In the genomic region with DNA sequence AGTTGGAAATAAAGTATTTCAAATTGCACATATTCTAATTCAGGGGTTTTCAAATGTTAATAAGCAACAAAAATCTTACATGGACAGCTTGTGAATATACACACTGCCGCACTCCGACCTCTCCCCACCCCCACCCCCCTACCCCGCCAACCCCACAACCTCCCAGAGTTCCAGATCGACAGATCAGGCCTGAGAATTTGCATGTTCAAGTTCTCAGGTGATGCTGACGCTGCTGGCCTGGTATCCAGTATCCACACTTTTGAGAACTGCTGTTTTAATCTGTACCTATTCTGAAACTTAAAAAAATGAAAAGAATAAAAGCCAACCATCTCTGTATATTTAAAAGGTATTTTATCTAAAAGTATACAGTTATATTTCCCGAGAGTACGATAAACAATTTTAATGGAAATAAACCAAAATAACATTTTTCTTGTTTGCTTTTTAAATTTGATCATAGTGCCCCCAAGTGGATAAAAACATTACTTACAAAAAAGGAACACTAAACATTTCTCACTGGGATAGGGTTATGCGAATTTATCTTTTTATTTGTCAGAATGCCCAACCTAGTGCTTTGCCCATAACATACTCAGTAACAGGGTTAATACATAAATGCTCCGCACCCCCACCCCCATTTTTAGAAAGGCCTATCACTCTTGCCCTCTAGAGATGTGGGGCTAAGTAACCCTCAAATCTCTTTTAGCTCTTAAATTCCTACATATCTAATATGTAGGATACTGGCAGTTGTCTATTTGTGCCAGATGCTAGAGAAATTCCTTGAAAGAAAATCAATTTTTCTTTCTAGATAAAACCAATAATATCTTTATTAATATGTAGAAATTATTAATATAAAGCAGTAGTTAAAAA, we compare ENCODE assay signal across 8 cellular contexts.
DNase-seq lines count a peak whose midpoint lies in the region; ATAC-seq and TF ChIP-seq lines count a peak whose summit lies in the region.

No MANE protein-coding gene starts in this region.

- peak in 1 of 2 experiments; percentile 82; a peak in 3 of 4 replicates for TF ChIP-seq CTCF in GM23338 (conservative IDR thresholded peaks at IDR 0.05; ENCODE audit: low read depth in 2 of 2)
- TF ChIP-seq CTCF in SK-N-SH (IDR thresholded peaks at IDR 0.05): peak; percentile 79

- H3K36me3 ChIP-seq in GM23338 (ENCODE audit: insufficient read depth): no peaks in the 10 kb centered on the region
- H3K36me3 ChIP-seq in SK-N-SH (replicated peaks in 1 of 2; ENCODE audit: control insufficient read depth in 1 of 2, insufficient read depth in 2 of 2, low read length in 1 of 2): no peaks in the 10 kb centered on the region

- H4K20me1 ChIP-seq in GM23338 (replicated peaks; ENCODE audit: insufficient read depth) (no peaks in the 10 kb centered on the region), SK-N-SH (ENCODE audit: insufficient read depth) (no peaks in the 10 kb centered on the region)

- under 1% methylated on average over 9 of the region's 9 CpGs for WGBS in SK-N-SH (ENCODE audit: low lambda C conversion rate)

- POLR2A ChIA-PET in SK-N-SH (lab: Yijun Ruan, JAX): no interaction called here

- peak overlapping the region; percentile 45; the same call in 1 of the 3 replicates for H3K4me3 Mint-ChIP-seq in GM23338

- H3K9me3 Mint-ChIP-seq in GM23338: no peaks in the 10 kb centered on the region

- H3K79me2 ChIP-seq in GM23338 (replicated peaks; ENCODE audit: insufficient read depth): no peaks in the 10 kb centered on the region
- no peaks in the 10 kb centered on the region for H3K79me2 ChIP-seq in SK-N-SH (ENCODE audit: insufficient read depth)

- H3K36me3 Mint-ChIP-seq in GM23338 (ENCODE audit: low read depth): no peaks in the 10 kb centered on the region

- no peaks in the 10 kb centered on the region for H3K9me2 ChIP-seq in GM23338 (ENCODE audit: insufficient read depth)
- no peaks in the 10 kb centered on the region; the same call in 1 of the 2 replicates for H3K9me2 ChIP-seq in SK-N-SH

- no peaks in the 10 kb centered on the region for H3K9me3 ChIP-seq in SK-N-SH

- no peak overlapping the region for H3K4me2 ChIP-seq in GM23338
- no peak overlapping the region for H3K4me2 ChIP-seq in SK-N-SH

- no peak overlapping the region for H2AFZ ChIP-seq in GM23338
- no peak overlapping the region for H2AFZ ChIP-seq in SK-N-SH (ENCODE audit: low read depth)

- ATAC-seq in GM23338 (peak; percentile 91), HG03342 (IDR thresholded peaks at IDR 0.05; ENCODE audit: unreplicated experiment) (no peak)

- DNase-seq in AG20443 (ENCODE audit: low spot score) (peak; percentile 16), GM23338 (ENCODE audit: low spot score) (peak; percentile 65), SK-N-SH (peak; percentile 15), iris pigment epithelial cell (ENCODE audit: low read depth) (peak; percentile 12), HUDEP-2 (lab: John Stamatoyannopoulos, UW; ENCODE audit: unreplicated experiment in 76 of 76) (no peak), NCI-H2196 (lab: John Stamatoyannopoulos, UW; ENCODE audit: unreplicated experiment) (no peak)
- no peak for DNase-seq in stimulated activated naive CD4-positive, alpha-beta T cell (lab: John Stamatoyannopoulos, UW)

- no peaks in the 10 kb centered on the region for H3K27me3 ChIP-seq in GM23338 (ENCODE audit: insufficient read depth)
- no peaks in the 10 kb centered on the region for H3K27me3 ChIP-seq in SK-N-SH (ENCODE audit: insufficient read depth)

- TF ChIP-seq EP300 in SK-N-SH (IDR thresholded peaks at IDR 0.05; ENCODE audit: borderline replicate concordance in 1 of 2, low read depth in 1 of 2, low read length in 1 of 2): no peak

- CTCF ChIA-PET in SK-N-SH (lab: Yijun Ruan, JAX): interaction anchor here (0.6 to 2.6 kb wide), 21 partner anchors 10 to 443 kb away, joined by 3 to 27 read pairs (median 3); no protein-coding TSS in a partner anchor

- H3K9ac ChIP-seq in SK-N-SH: no peak overlapping the region

- H3K27ac ChIP-seq in GM23338 (ENCODE audit: low read depth) (no peak overlapping the region), SK-N-SH (ENCODE audit: low read depth in 2 of 2, low read length in 1 of 2) (no peak overlapping the region)

- H3K4me1 ChIP-seq in GM23338 (ENCODE audit: insufficient read depth) (0 out of 2 replicates have a peak, but pooled peaks cover 6% of the 10 kb centered on the region), SK-N-SH (ENCODE audit: control insufficient read depth in 1 of 2, insufficient read depth in 2 of 2, low read depth in 1 of 2, low read length in 1 of 2) (no peaks in the 10 kb centered on the region; a peak in 1 of 4 replicates)

- H3K4me1 Mint-ChIP-seq in GM23338: peaks cover 32% of the 10 kb centered on the region

- H3K27me3 Mint-ChIP-seq in GM23338 (ENCODE audit: insufficient read depth, low read depth, poor library complexity): no peaks in the 10 kb centered on the region

- H3K4me3 ChIP-seq in GM23338 (no peak overlapping the region), SK-N-SH (ENCODE audit: low read depth in 2 of 2, low read length in 1 of 2) (no peak overlapping the region)

- no peak overlapping the region for H3K27ac Mint-ChIP-seq in GM23338

- TF ChIP-seq RAD21 in SK-N-SH (IDR thresholded peaks at IDR 0.05; ENCODE audit: low read length): peak; percentile 38; the same call in 1 of the 2 replicates

- H3F3A ChIP-seq in GM23338 (replicated peaks; ENCODE audit: low read depth): no peaks in the 10 kb centered on the region
- H3F3A ChIP-seq in SK-N-SH (replicated peaks; ENCODE audit: insufficient read depth): no peaks in the 10 kb centered on the region

TF ChIP-seq in GM23338, 12 proteins besides CTCF, POLR2A, EP300 and RAD21 (continues in another document):
- TF ChIP-seq EZH2 (IDR thresholded peaks at IDR 0.05; ENCODE audit: low read depth, unreplicated experiment): no peak
- no peak for TF ChIP-seq JUNB (IDR thresholded peaks at IDR 0.05; ENCODE audit: unreplicated experiment)
- no peak for TF ChIP-seq REST (IDR thresholded peaks at IDR 0.05; ENCODE audit: unreplicated experiment)
- no peak for TF ChIP-seq EZH2phosphoT487 (IDR thresholded peaks at IDR 0.05; ENCODE audit: unreplicated experiment)
- no peak for TF ChIP-seq ZNF114 (CRISPR knock-in tag; IDR thresholded peaks at IDR 0.05)

TF ChIP-seq in SK-N-SH, 30 proteins besides CTCF, POLR2A, EP300 and RAD21:
- no peak for TF ChIP-seq NRF1 (IDR thresholded peaks at IDR 0.05; ENCODE audit: low read depth, low read length)
- TF ChIP-seq YY1 (IDR thresholded peaks at IDR 0.05; ENCODE audit: low read depth): no peak
- no peak for TF ChIP-seq MXI1 (IDR thresholded peaks at IDR 0.05; ENCODE audit: low read depth, low read length)
- TF ChIP-seq, protein P1, sequence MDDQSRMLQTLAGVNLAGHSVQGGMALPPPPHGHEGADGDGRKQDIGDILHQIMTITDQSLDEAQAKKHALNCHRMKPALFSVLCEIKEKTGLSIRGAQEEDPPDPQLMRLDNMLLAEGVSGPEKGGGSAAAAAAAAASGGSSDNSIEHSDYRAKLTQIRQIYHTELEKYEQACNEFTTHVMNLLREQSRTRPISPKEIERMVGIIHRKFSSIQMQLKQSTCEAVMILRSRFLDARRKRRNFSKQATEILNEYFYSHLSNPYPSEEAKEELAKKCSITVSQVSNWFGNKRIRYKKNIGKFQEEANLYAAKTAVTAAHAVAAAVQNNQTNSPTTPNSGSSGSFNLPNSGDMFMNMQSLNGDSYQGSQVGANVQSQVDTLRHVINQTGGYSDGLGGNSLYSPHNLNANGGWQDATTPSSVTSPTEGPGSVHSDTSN (IDR thresholded peaks at IDR 0.05): no peak
- TF ChIP-seq EZH2phosphoT487 (IDR thresholded peaks at IDR 0.05; ENCODE audit: borderline replicate concordance, low read depth): no peak
- no peak for TF ChIP-seq SMC3 (IDR thresholded peaks at IDR 0.05; ENCODE audit: low read depth, low read length)
- no peak for TF ChIP-seq CHD2 (IDR thresholded peaks at IDR 0.05; ENCODE audit: low read length, partially characterized antibody)
- TF ChIP-seq, protein P2, sequence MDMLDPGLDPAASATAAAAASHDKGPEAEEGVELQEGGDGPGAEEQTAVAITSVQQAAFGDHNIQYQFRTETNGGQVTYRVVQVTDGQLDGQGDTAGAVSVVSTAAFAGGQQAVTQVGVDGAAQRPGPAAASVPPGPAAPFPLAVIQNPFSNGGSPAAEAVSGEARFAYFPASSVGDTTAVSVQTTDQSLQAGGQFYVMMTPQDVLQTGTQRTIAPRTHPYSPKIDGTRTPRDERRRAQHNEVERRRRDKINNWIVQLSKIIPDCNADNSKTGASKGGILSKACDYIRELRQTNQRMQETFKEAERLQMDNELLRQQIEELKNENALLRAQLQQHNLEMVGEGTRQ (IDR thresholded peaks at IDR 0.05; ENCODE audit: borderline replicate concordance, low read depth, low read length): no peak
- no peak for TF ChIP-seq NFIC (IDR thresholded peaks at IDR 0.05; ENCODE audit: borderline replicate concordance)
TF ChIP-seq in SK-N-SH: peak in this region for 0.

Comparison
In these comparisons a context has a peak if more than half of its experiments do, and no peak if none do; other contexts are left out.
1. DNase-seq: peak in AG20443 (single experiment), GM23338 (single experiment), SK-N-SH (single experiment) and iris pigment epithelial cell (single experiment); none in HUDEP-2 (0 of 76), NCI-H2196 (single experiment) and stimulated activated naive CD4-positive, alpha-beta T cell (0 of 6).